In the genomic region with DNA sequence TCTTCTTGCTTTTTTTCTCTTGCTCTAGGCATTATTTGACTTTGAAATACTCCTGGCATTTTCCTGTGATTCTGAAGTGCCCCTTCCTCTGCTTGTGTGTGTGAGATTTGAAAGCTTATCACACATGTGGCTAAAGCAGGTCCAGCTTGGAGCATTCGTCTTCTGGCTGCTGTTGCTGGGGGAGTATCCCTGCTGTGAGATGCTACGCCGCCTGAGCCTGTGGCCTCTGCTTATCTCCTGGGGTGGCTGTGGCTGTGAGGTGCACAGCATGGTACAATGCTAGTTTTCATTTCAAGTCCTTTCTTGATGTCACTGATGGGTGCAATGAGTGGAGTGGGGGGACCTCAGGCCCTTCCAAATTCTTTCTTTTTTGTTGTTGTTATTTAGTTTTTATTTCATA, we compare ENCODE assay signal across 1 cellular context.
TF ChIP-seq lines count a peak whose summit lies in the region.

No MANE protein-coding gene starts in this region.

TF ChIP-seq in K562, 482 proteins besides CTCF, POLR2A, EP300 and RAD21 (continued from another document):
- TF ChIP-seq, protein P1, sequence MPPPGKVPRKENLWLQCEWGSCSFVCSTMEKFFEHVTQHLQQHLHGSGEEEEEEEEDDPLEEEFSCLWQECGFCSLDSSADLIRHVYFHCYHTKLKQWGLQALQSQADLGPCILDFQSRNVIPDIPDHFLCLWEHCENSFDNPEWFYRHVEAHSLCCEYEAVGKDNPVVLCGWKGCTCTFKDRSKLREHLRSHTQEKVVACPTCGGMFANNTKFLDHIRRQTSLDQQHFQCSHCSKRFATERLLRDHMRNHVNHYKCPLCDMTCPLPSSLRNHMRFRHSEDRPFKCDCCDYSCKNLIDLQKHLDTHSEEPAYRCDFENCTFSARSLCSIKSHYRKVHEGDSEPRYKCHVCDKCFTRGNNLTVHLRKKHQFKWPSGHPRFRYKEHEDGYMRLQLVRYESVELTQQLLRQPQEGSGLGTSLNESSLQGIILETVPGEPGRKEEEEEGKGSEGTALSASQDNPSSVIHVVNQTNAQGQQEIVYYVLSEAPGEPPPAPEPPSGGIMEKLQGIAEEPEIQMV (tag; conservative IDR thresholded peaks at IDR 0.05; ENCODE audit: low read depth) = no peak
- no peak for TF ChIP-seq PHTF2 (CRISPR knock-in tag; IDR thresholded peaks at IDR 0.05)
- TF ChIP-seq, protein P2, sequence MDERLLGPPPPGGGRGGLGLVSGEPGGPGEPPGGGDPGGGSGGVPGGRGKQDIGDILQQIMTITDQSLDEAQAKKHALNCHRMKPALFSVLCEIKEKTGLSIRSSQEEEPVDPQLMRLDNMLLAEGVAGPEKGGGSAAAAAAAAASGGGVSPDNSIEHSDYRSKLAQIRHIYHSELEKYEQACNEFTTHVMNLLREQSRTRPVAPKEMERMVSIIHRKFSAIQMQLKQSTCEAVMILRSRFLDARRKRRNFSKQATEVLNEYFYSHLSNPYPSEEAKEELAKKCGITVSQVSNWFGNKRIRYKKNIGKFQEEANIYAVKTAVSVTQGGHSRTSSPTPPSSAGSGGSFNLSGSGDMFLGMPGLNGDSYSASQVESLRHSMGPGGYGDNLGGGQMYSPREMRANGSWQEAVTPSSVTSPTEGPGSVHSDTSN (CRISPR knock-in tag; IDR thresholded peaks at IDR 0.05; ENCODE audit: low read depth) = no peak
- TF ChIP-seq, protein P2 (tag; conservative IDR thresholded peaks at IDR 0.05; ENCODE audit: low read depth) = no peak
- TF ChIP-seq, protein P3, sequence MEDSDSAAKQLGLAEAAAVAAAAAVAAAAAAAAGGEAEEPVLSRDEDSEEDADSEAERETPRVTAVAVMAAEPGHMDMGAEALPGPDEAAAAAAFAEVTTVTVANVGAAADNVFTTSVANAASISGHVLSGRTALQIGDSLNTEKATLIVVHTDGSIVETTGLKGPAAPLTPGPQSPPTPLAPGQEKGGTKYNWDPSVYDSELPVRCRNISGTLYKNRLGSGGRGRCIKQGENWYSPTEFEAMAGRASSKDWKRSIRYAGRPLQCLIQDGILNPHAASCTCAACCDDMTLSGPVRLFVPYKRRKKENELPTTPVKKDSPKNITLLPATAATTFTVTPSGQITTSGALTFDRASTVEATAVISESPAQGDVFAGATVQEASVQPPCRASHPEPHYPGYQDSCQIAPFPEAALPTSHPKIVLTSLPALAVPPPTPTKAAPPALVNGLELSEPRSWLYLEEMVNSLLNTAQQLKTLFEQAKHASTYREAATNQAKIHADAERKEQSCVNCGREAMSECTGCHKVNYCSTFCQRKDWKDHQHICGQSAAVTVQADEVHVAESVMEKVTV (CRISPR knock-in tag; IDR thresholded peaks at IDR 0.05) = no peak
- peak; percentile 34; the same call in 1 of the 2 replicates for TF ChIP-seq NCOR1 (IDR thresholded peaks at IDR 0.05)
- TF ChIP-seq, protein P4, sequence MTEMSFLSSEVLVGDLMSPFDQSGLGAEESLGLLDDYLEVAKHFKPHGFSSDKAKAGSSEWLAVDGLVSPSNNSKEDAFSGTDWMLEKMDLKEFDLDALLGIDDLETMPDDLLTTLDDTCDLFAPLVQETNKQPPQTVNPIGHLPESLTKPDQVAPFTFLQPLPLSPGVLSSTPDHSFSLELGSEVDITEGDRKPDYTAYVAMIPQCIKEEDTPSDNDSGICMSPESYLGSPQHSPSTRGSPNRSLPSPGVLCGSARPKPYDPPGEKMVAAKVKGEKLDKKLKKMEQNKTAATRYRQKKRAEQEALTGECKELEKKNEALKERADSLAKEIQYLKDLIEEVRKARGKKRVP (CRISPR knock-in tag; IDR thresholded peaks at IDR 0.05) = no peak
- peak in 1 of 2 experiments; percentile 83; a peak in 1 of 4 replicates for TF ChIP-seq RCOR1 (IDR thresholded peaks at IDR 0.05; ENCODE audit: borderline replicate concordance in 1 of 2, low read depth in 2 of 2, low read length in 2 of 2)
- no peak for TF ChIP-seq ZNF778 (CRISPR knock-in tag; IDR thresholded peaks at IDR 0.05)
- no peak for TF ChIP-seq BDP1 (IDR thresholded peaks at IDR 0.05; ENCODE audit: insufficient read depth, insufficient read length)
- peak; percentile 54; the same call in 1 of the 2 replicates for TF ChIP-seq TEAD4 (IDR thresholded peaks at IDR 0.05; ENCODE audit: low read length)
- no peak for TF ChIP-seq TEAD4 (CRISPR knock-in tag; IDR thresholded peaks at IDR 0.05; ENCODE audit: borderline replicate concordance)
- TF ChIP-seq HNRNPLL (IDR thresholded peaks at IDR 0.05; ENCODE audit: low read depth, low read length, poor library complexity, severe bottlenecking) = no peak
- peak; percentile 44; the same call in 1 of the 2 replicates for TF ChIP-seq TAL1 (IDR thresholded peaks at IDR 0.05)
- TF ChIP-seq, protein P5, sequence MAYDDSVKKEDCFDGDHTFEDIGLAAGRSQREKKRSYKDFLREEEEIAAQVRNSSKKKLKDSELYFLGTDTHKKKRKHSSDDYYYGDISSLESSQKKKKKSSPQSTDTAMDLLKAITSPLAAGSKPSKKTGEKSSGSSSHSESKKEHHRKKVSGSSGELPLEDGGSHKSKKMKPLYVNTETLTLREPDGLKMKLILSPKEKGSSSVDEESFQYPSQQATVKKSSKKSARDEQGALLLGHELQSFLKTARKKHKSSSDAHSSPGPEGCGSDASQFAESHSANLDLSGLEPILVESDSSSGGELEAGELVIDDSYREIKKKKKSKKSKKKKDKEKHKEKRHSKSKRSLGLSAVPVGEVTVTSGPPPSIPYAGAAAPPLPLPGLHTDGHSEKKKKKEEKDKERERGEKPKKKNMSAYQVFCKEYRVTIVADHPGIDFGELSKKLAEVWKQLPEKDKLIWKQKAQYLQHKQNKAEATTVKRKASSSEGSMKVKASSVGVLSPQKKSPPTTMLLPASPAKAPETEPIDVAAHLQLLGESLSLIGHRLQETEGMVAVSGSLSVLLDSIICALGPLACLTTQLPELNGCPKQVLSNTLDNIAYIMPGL (CRISPR knock-in tag; IDR thresholded peaks at IDR 0.05) = no peak
- TF ChIP-seq KDM4B (IDR thresholded peaks at IDR 0.05; ENCODE audit: borderline replicate concordance in 2 of 2, low read depth in 1 of 2) = no peak
- TF ChIP-seq HDAC2 (IDR thresholded peaks at IDR 0.05) = 0 out of 2 replicates have a peak, but pooled peaks have one; percentile 19
- TF ChIP-seq, protein P6, sequence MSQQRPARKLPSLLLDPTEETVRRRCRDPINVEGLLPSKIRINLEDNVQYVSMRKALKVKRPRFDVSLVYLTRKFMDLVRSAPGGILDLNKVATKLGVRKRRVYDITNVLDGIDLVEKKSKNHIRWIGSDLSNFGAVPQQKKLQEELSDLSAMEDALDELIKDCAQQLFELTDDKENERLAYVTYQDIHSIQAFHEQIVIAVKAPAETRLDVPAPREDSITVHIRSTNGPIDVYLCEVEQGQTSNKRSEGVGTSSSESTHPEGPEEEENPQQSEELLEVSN (IDR thresholded peaks at IDR 0.05; ENCODE audit: borderline replicate concordance in 1 of 2, extremely low read depth in 1 of 2, insufficient read depth in 1 of 2, insufficient read length in 1 of 2, low read depth in 1 of 2, low read length in 1 of 2, poor library complexity in 1 of 2, severe bottlenecking in 1 of 2) = no peak
- TF ChIP-seq E2F3 (CRISPR knock-in tag; IDR thresholded peaks at IDR 0.05) = no peak
- TF ChIP-seq ZNF253 (CRISPR knock-in tag; conservative IDR thresholded peaks at IDR 0.05) = no peak
- TF ChIP-seq SIN3B (IDR thresholded peaks at IDR 0.05; ENCODE audit: low read depth) = no peak
- TF ChIP-seq, protein P7, sequence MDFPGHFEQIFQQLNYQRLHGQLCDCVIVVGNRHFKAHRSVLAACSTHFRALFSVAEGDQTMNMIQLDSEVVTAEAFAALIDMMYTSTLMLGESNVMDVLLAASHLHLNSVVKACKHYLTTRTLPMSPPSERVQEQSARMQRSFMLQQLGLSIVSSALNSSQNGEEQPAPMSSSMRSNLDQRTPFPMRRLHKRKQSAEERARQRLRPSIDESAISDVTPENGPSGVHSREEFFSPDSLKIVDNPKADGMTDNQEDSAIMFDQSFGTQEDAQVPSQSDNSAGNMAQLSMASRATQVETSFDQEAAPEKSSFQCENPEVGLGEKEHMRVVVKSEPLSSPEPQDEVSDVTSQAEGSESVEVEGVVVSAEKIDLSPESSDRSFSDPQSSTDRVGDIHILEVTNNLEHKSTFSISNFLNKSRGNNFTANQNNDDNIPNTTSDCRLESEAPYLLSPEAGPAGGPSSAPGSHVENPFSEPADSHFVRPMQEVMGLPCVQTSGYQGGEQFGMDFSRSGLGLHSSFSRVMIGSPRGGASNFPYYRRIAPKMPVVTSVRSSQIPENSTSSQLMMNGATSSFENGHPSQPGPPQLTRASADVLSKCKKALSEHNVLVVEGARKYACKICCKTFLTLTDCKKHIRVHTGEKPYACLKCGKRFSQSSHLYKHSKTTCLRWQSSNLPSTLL (IDR thresholded peaks at IDR 0.05) = no peak
- peak; percentile 84 for TF ChIP-seq CBFA2T3 (IDR thresholded peaks at IDR 0.05)
- TF ChIP-seq ZNF507 (tag; conservative IDR thresholded peaks at IDR 0.05) = no peak
- no peak for TF ChIP-seq RNF2 (IDR thresholded peaks at IDR 0.05)
- TF ChIP-seq ZNF41 (CRISPR knock-in tag; conservative IDR thresholded peaks at IDR 0.05) = no peak
- TF ChIP-seq NCOA1 (IDR thresholded peaks at IDR 0.05; ENCODE audit: low read depth) = no peak
- no peak for TF ChIP-seq ZNF197 (CRISPR knock-in tag; IDR thresholded peaks at IDR 0.05; ENCODE audit: low read depth)
- TF ChIP-seq FOXJ2 (tag; IDR thresholded peaks at IDR 0.05) = no peak
- peak; percentile 33 for TF ChIP-seq ARID1B (IDR thresholded peaks at IDR 0.05)
